ENCODE assay signal across 9 cellular contexts in the genomic region with DNA sequence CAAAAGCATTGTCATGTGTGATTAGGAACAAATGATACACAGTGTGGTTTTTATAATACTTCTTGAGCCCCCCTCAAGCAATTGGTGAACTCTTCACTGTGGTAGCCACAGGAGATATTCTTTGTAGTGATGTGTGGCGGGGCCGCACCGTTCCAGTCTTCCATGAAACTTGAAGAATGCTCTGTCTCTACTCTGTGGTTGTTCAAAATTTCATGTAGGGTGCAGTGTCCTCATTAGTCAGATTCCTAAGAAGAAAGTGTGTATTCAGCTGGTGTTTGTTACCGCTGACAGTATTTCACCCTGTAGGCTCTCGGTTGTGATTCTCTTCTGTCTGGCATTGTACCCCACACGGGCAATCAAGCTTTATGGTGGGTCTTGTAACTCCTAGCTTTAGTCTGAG. TPM values are rescaled to one million over a fixed set of nuclear protein-coding genes. Genes with fewer than 3 reads are reported as not detected.
A peak's percentile ranks its signal among the peaks of the same experiment; 100 is the strongest.
DNase-seq lines count a peak whose midpoint lies in the region; ATAC-seq and TF ChIP-seq lines count a peak whose summit lies in the region.
"Had no signal": no experiment of that assay in that cellular context is flagged by ENCODE, and none has a peak within 500 bp of the region (broad histone marks: within the 10 kb centered on the region; RNA-seq: fewer than 3 reads in every experiment).

No MANE protein-coding gene starts in this region.

- peak overlapping the region; percentile 85 to 87 for H3K4me3 Mint-ChIP-seq in effector memory CD8-positive, alpha-beta T cell

- no peak for TF ChIP-seq POLR2A in heart left ventricle (IDR thresholded peaks at IDR 0.05)

- DNase-seq in heart left ventricle (no peak), cardiac septum (ENCODE audit: low spot score) (no peak), tibial artery (no peak), lower lobe of right lung (no peak), occipital lobe (lab: John Stamatoyannopoulos, UW) (no peak)
- DNase-seq in effector memory CD8-positive, alpha-beta T cell, result no peak
- DNase-seq: stimulated activated CD4-positive, alpha-beta T cell treated with anti-CD3 and anti-CD28 coated beads, Interleukin-12 subunit alpha, Interleukin-12 subunit beta, amount 100 ng/mL, for 4 hours had no signal

- WGBS in heart left ventricle, 4 donors, result 86 to 97% (median 91%) methylated on average over 6 of the region's 6 CpGs

- no peak for TF ChIP-seq CTCF in heart left ventricle (IDR thresholded peaks at IDR 0.05)
- TF ChIP-seq CTCF in tibial artery (IDR thresholded peaks at IDR 0.05), result no peak
- TF ChIP-seq CTCF in lower lobe of right lung (IDR thresholded peaks at IDR 0.05), result no peak

- H3K36me3 ChIP-seq in heart left ventricle, result peaks cover 0 to 26% (median 7%) of the 10 kb centered on the region in 9 donors
- peaks cover 0 to 7% (median under 1%) of the 10 kb centered on the region in 3 donors for H3K36me3 ChIP-seq in tibial artery
- H3K36me3 ChIP-seq in lower lobe of right lung, result peaks cover 18% of the 10 kb centered on the region

- peaks cover 53 to 67% of the 10 kb centered on the region in 2 donors for H3K4me1 Mint-ChIP-seq in effector memory CD8-positive, alpha-beta T cell (ENCODE audit: low read depth in 2 of 2)

- H3K36me3 Mint-ChIP-seq in effector memory CD8-positive, alpha-beta T cell (ENCODE audit: insufficient read depth), result peaks cover 41% of the 10 kb centered on the region

- peak overlapping the region; percentile 95 to 96 for H3K27ac Mint-ChIP-seq in effector memory CD8-positive, alpha-beta T cell

- no peaks in the 10 kb centered on the region for H3K27me3 Mint-ChIP-seq in effector memory CD8-positive, alpha-beta T cell

- H3K4me3 ChIP-seq in heart left ventricle, result peak overlapping the region in 1 of 12 donors; percentile 12
- no peak overlapping the region for H3K4me3 ChIP-seq in tibial artery
- H3K4me3 ChIP-seq in lower lobe of right lung, result no peak overlapping the region

- H3K27ac ChIP-seq in heart left ventricle (peak overlapping the region in 9 of 12 donors; percentile 34 to 74 (median 54)), tibial artery (peak overlapping the region; percentile 34 to 63), lower lobe of right lung (no peak overlapping the region)

- ATAC-seq in heart left ventricle (no peak), HG03521 (IDR thresholded peaks at IDR 0.05; ENCODE audit: unreplicated experiment) (peak; percentile 4), lower lobe of right lung (no peak), GM18909 (IDR thresholded peaks at IDR 0.05; ENCODE audit: poor library complexity, unreplicated experiment) (no peak)
- ATAC-seq in effector memory CD8-positive, alpha-beta T cell (replicated peaks), result no peak

- H3K9me3 ChIP-seq in heart left ventricle (no peaks in the 10 kb centered on the region), tibial artery (no peaks in the 10 kb centered on the region), lower lobe of right lung (no peaks in the 10 kb centered on the region)

- intact Hi-C loops in heart left ventricle (cut with DNase I), result no loop called here
- intact Hi-C loops in cardiac septum (cut with DNase I), result no loop called here
- intact Hi-C loops in tibial artery (cut with DNase I; ENCODE audit: low total_unique reads), result no loop called here
- intact Hi-C loops in lower lobe of right lung (cut with DNase I), result no loop called here

- H3K27me3 ChIP-seq in heart left ventricle (no peaks in the 10 kb centered on the region), tibial artery (no peaks in the 10 kb centered on the region), lower lobe of right lung (ENCODE audit: low read depth) (no peaks in the 10 kb centered on the region)

- H3K4me1 ChIP-seq in heart left ventricle (peaks cover 4 to 89% (median 63%) of the 10 kb centered on the region in 12 donors), tibial artery (peaks cover 0 to 77% (median 20%) of the 10 kb centered on the region in 4 donors), lower lobe of right lung (peaks cover 70% of the 10 kb centered on the region)

- H3K9me3 Mint-ChIP-seq in effector memory CD8-positive, alpha-beta T cell, result no peaks in the 10 kb centered on the region

RNA-seq across cellular contexts. Expression of a gene that starts 10.8 kb away (rescaled TPM):
- total RNA-seq in heart left ventricle, result 10 to 100 TPM; 19.3 to 42.0 (median 27.5) TPM
- 10 to 100 TPM in 1 of 2 donors, 1 to 10 TPM in 1; 7.6 to 12.4 TPM for polyA plus RNA-seq in heart left ventricle
- 29.0 TPM for total RNA-seq in cardiac septum
- total RNA-seq in lower lobe of right lung, result 33.0 TPM
- total RNA-seq in occipital lobe, result 12.8 TPM
